Comparison of ENCODE assay signal across 10 cellular contexts in the genomic region with DNA sequence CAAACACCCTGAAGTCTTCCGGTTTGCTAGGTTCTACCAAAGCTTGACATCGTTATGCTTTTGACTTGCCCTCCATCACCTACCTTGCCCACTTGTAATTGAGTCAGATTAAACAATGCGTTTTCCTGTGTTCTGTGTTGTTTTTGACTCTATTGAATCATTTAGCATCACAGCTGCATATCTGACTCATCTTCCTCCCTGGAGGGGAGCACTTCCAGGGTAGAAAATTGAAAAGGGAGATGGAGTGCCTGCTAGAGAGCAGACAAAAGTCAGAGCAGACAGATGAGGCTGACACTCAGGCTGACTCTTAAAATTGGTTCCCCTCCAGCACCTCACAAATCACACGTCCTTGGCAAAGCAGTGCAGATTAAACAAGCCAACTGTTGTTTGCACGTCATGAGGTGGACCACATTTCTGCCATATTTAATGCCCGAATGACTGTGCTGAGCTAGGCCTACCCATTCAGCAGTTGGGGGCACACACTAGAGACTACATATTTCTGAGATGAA. TPM values are rescaled to one million over a fixed set of nuclear protein-coding genes. Genes with fewer than 3 reads are reported as not detected.
DNase-seq lines count a peak whose midpoint lies in the region; ATAC-seq and TF ChIP-seq lines count a peak whose summit lies in the region.
"Had no signal": no experiment of that assay in that cellular context is flagged by ENCODE, and none has a peak within 500 bp of the region (broad histone marks: within the 10 kb centered on the region; RNA-seq: fewer than 3 reads in every experiment).

No MANE protein-coding gene starts in this region.

- H3K4me1 ChIP-seq in SK-N-SH (ENCODE audit: control insufficient read depth in 1 of 2, insufficient read depth in 2 of 2, low read depth in 1 of 2, low read length in 1 of 2) (peaks cover 21 to 47% of the 10 kb centered on the region in 2 experiments), foreskin keratinocyte (peaks cover 28% of the 10 kb centered on the region)

- peak overlapping the region; percentile 72 for H3K4me2 ChIP-seq in SK-N-SH

- TF ChIP-seq CTCF in SK-N-SH (IDR thresholded peaks at IDR 0.05): no peak
- TF ChIP-seq CTCF in foreskin keratinocyte (conservative IDR thresholded peaks at IDR 0.05): no peak

- no peak overlapping the region for H3K4me3 ChIP-seq in SK-N-SH (ENCODE audit: low read depth in 2 of 2, low read length in 1 of 2)
- H3K4me3 ChIP-seq: lung had no signal

- H2AFZ ChIP-seq in SK-N-SH (ENCODE audit: low read depth): peak overlapping the region; percentile 45

- DNase-seq in HCEC 1CT (peak; percentile 92), SK-N-SH (no peak), foreskin keratinocyte (peak; percentile 77 to 85), smooth muscle cell of the brain vasculature (ENCODE audit: low read depth, low spot score) (peak; percentile 74), NCI-H2107 treated with DMSO at 0.1 percent for 48 hours (lab: John Stamatoyannopoulos, UW; ENCODE audit: unreplicated experiment) (no peak)
- DNase-seq: activated T-cell treated with anti-CD3 and anti-CD28 coated beads, Interleukin-2, amount 50 U/mL, for 1 hour had no signal

- peak overlapping the region; percentile 89 to 96 for H3K27ac ChIP-seq in SK-N-SH (ENCODE audit: low read depth in 2 of 2, low read length in 1 of 2)
- H3K27ac ChIP-seq in foreskin keratinocyte: peak overlapping the region; percentile 25
- H3K27ac ChIP-seq: HL-60 had no signal

- peak; percentile 20 to 89; a peak in 2 of 4 replicates for TF ChIP-seq EP300 in SK-N-SH (IDR thresholded peaks at IDR 0.05; ENCODE audit: borderline replicate concordance in 1 of 2, low read depth in 1 of 2, low read length in 1 of 2)

- POLR2A ChIA-PET in SK-N-SH (lab: Yijun Ruan, JAX): no interaction called here

- H3F3A ChIP-seq in SK-N-SH (replicated peaks; ENCODE audit: insufficient read depth): peaks cover 50% of the 10 kb centered on the region

- H3K27me3 ChIP-seq in SK-N-SH (ENCODE audit: insufficient read depth): no peaks in the 10 kb centered on the region
- H3K27me3 ChIP-seq in foreskin keratinocyte: no peaks in the 10 kb centered on the region

- no peak for TF ChIP-seq RAD21 in SK-N-SH (IDR thresholded peaks at IDR 0.05; ENCODE audit: low read length)

- peaks cover 10 to 17% of the 10 kb centered on the region in 2 experiments for H3K36me3 ChIP-seq in SK-N-SH (replicated peaks in 1 of 2; ENCODE audit: control insufficient read depth in 1 of 2, insufficient read depth in 2 of 2, low read length in 1 of 2)

- H3K9ac ChIP-seq in SK-N-SH: peak overlapping the region; percentile 66; the same call in 1 of the 2 replicates

- CTCF ChIA-PET in SK-N-SH (lab: Yijun Ruan, JAX): interaction anchor here (1.0 kb wide), 1 partner anchor 16 kb away, joined by 3 read pairs; no protein-coding TSS in a partner anchor

- ATAC-seq in foreskin keratinocyte (peak; percentile 88), HG03175 (IDR thresholded peaks at IDR 0.05; ENCODE audit: unreplicated experiment) (no peak), GM18909 (IDR thresholded peaks at IDR 0.05; ENCODE audit: poor library complexity, unreplicated experiment) (no peak)

- no peaks in the 10 kb centered on the region for H3K9me3 ChIP-seq in SK-N-SH

- no peaks in the 10 kb centered on the region for H3K9me2 ChIP-seq in SK-N-SH

- H4K20me1 ChIP-seq in SK-N-SH (ENCODE audit: insufficient read depth): no peaks in the 10 kb centered on the region

- 14% methylated on average over 6 of the region's 6 CpGs for WGBS in SK-N-SH (ENCODE audit: low lambda C conversion rate)

- peaks cover 9% of the 10 kb centered on the region; the same call in 1 of the 2 replicates for H3K79me2 ChIP-seq in SK-N-SH (ENCODE audit: insufficient read depth)

TF ChIP-seq in SK-N-SH, 30 proteins besides CTCF, POLR2A, EP300 and RAD21 (continues in another document):
- peak; percentile 67; the same call in 1 of the 2 replicates for TF ChIP-seq YY1 (IDR thresholded peaks at IDR 0.05; ENCODE audit: low read depth)
- peak; percentile 70 for TF ChIP-seq GABPA (IDR thresholded peaks at IDR 0.05; ENCODE audit: low read depth)
- no peak for TF ChIP-seq CHD2 (IDR thresholded peaks at IDR 0.05; ENCODE audit: low read length, partially characterized antibody)
- no peak for TF ChIP-seq TAF1 (IDR thresholded peaks at IDR 0.05; ENCODE audit: borderline replicate concordance, low read depth, low read length)
- TF ChIP-seq NFIC (IDR thresholded peaks at IDR 0.05; ENCODE audit: borderline replicate concordance): peak; percentile 85
- no peak for TF ChIP-seq USF1 (IDR thresholded peaks at IDR 0.05; ENCODE audit: borderline replicate concordance, low read depth)
- TF ChIP-seq, protein P1, sequence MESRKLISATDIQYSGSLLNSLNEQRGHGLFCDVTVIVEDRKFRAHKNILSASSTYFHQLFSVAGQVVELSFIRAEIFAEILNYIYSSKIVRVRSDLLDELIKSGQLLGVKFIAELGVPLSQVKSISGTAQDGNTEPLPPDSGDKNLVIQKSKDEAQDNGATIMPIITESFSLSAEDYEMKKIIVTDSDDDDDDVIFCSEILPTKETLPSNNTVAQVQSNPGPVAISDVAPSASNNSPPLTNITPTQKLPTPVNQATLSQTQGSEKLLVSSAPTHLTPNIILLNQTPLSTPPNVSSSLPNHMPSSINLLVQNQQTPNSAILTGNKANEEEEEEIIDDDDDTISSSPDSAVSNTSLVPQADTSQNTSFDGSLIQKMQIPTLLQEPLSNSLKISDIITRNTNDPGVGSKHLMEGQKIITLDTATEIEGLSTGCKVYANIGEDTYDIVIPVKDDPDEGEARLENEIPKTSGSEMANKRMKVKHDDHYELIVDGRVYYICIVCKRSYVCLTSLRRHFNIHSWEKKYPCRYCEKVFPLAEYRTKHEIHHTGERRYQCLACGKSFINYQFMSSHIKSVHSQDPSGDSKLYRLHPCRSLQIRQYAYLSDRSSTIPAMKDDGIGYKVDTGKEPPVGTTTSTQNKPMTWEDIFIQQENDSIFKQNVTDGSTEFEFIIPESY (IDR thresholded peaks at IDR 0.05; ENCODE audit: borderline replicate concordance, low read depth): 0 out of 2 replicates have a peak, but pooled peaks have one; percentile 15
- peak; percentile 86 for TF ChIP-seq FOXM1 (IDR thresholded peaks at IDR 0.05; ENCODE audit: low read depth)
- TF ChIP-seq FOXJ3 (CRISPR knock-in tag; IDR thresholded peaks at IDR 0.05): no peak
- TF ChIP-seq NRF1 (IDR thresholded peaks at IDR 0.05; ENCODE audit: low read depth, low read length): no peak
- TF ChIP-seq IRF3 (IDR thresholded peaks at IDR 0.05; ENCODE audit: low read depth, low read length): no peak
- TF ChIP-seq FOSL2 (IDR thresholded peaks at IDR 0.05; ENCODE audit: borderline replicate concordance, low read depth): peak; percentile 91
- peak; percentile 94 for TF ChIP-seq JUND (IDR thresholded peaks at IDR 0.05)
- no peak for TF ChIP-seq ELF1 (IDR thresholded peaks at IDR 0.05)
- no peak for TF ChIP-seq USF2 (IDR thresholded peaks at IDR 0.05; ENCODE audit: borderline replicate concordance, low read depth, low read length)
- TF ChIP-seq GATA2 (CRISPR knock-in tag; IDR thresholded peaks at IDR 0.05): no peak
- TF ChIP-seq SMC3 (IDR thresholded peaks at IDR 0.05; ENCODE audit: low read depth, low read length): no peak
- peak; percentile 66; the same call in 1 of the 2 replicates for TF ChIP-seq POLR2AphosphoS5 (IDR thresholded peaks at IDR 0.05; ENCODE audit: low read depth, low read length)
- peak; percentile 70; the same call in 1 of the 2 replicates for TF ChIP-seq SIN3A (IDR thresholded peaks at IDR 0.05; ENCODE audit: borderline replicate concordance, low read depth, low read length)
- 0 out of 2 replicates have a peak, but pooled peaks have one; percentile 39 for TF ChIP-seq MEF2A (IDR thresholded peaks at IDR 0.05; ENCODE audit: borderline replicate concordance, low read depth)
- peak; percentile 80 for TF ChIP-seq TEAD4 (IDR thresholded peaks at IDR 0.05; ENCODE audit: borderline replicate concordance, insufficient read depth)
- no peak for TF ChIP-seq MXI1 (IDR thresholded peaks at IDR 0.05; ENCODE audit: low read depth, low read length)

RNA-seq across cellular contexts. Expression of gene MPP4, which starts 2.2 kb away (rescaled TPM):
- polyA plus RNA-seq in SK-N-SH (2012; rRNA removed) (24.4 and 40.7 TPM in 2 replicates), foreskin keratinocyte (0.31 and 0.56 TPM in 2 replicates)
- 19.8 and 20.1 TPM in 2 replicates for polyA plus RNA-seq in SK-N-SH (2012; cell fraction: cytosol; rRNA removed)
- polyA plus RNA-seq in SK-N-SH (2012; cell fraction: nucleus; rRNA removed): 70.0 and 114 TPM in 2 replicates
- total RNA-seq in foreskin keratinocyte: 0.88 and 1.3 TPM in 2 replicates

RNA-seq across cellular contexts. Expression of gene TMEM237, which starts 52.9 kb away (rescaled TPM):
- polyA plus RNA-seq in SK-N-SH (2012; rRNA removed): 67.2 and 90.2 TPM in 2 replicates
- 96.5 and 103 TPM in 2 replicates for polyA plus RNA-seq in SK-N-SH (2012; cell fraction: cytosol; rRNA removed)
- polyA plus RNA-seq in SK-N-SH (2012; cell fraction: nucleus; rRNA removed): 29.6 and 64.4 TPM in 2 replicates
- 52.8 and 53.3 TPM in 2 replicates for total RNA-seq in foreskin keratinocyte
- 28.7 and 36.1 TPM in 2 replicates for polyA plus RNA-seq in foreskin keratinocyte

Comparison
In these comparisons a context has a peak if more than half of its experiments do, and no peak if none do; other contexts are left out.
1. DNase-seq: peak in HCEC 1CT (single experiment), foreskin keratinocyte (2 of 2) and smooth muscle cell of the brain vasculature (single experiment); none in SK-N-SH (single experiment) and NCI-H2107 treated with DMSO at 0.1 percent for 48 hours (single experiment).
2. RNA of gene MPP4, which starts 2.2 kb away (polyA plus RNA-seq): 19.8 to 114 TPM in SK-N-SH; 0.31 to 0.56 TPM in foreskin keratinocyte; every median in the first group is over 10 times any median in the second.